Comparison of ENCODE assay signal across 14 cellular contexts in the genomic region with DNA sequence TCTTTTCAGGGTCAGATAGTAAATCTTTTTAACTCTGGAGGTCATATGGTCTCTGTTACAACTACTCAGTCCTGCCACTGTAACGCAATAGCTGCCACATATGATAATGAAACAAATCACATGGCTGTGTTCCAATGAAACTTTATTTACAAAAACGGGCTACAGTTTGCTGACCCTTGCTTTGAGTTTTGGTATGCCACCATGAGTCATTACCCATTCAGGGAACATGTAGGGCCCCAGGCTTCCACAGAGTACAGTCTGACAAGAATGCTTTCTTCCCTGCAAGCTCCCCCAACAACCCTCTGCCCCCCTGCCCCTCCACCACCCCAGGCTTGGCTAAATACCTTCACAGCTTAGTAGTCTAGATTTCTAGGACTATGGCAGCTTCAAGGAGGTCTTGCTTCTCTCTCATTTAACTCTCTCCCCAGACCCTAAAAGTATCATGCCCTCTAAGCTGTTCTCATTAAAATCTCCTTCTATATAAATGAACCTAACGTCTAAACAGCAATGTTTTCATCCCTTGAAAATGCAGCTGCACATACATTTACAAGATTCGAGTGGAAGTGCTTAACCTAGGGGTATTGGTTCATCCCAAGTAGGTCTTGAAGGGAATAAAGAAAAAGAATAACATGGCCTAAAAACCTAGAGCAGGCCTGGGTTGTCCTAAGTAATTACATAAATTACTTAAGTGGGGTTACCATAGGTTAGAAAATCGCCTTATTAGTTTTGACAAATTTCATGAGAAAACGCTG.
DNase-seq lines count a peak whose midpoint lies in the region; TF ChIP-seq lines count a peak whose summit lies in the region.
"Had no signal": no experiment of that assay in that cellular context is flagged by ENCODE, and none has a peak within 500 bp of the region (broad histone marks: within the 10 kb centered on the region; RNA-seq: fewer than 3 reads in every experiment).

No MANE protein-coding gene starts in this region.

- intact Hi-C loops in posterior cingulate gyrus (cut with DNase I): no loop called here

- DNase-seq in ELF-1 (ENCODE audit: low read depth, low spot score): peak; percentile 46
- peak; percentile 27 for DNase-seq in SW480 (ENCODE audit: low spot score)
- peak; percentile 87 for DNase-seq in fibroblast of pulmonary artery (ENCODE audit: low read depth)
- DNase-seq in osteoblast (ENCODE audit: insufficient read length, low spot score, missing footprints): peak; percentile 43
- DNase-seq in stimulated activated CD4-positive, alpha-beta T cell treated with anti-CD3 and anti-CD28 coated beads, Interleukin-4, amount 100 ng/mL, for 4 hours: no peak
- no peak for DNase-seq in posterior cingulate gyrus
- DNase-seq in NK-92 treated with Interleukin-12 subunit alpha and Interleukin-12 subunit beta, amount 100 ng/mL, for 24 hours (lab: John Stamatoyannopoulos, UW): no peak
- DNase-seq in NCI-H526 (lab: John Stamatoyannopoulos, UW): no peak
- DNase-seq: activated T-cell treated with anti-CD3 and anti-CD28 coated beads, Interleukin-2, amount 50 U/mL, for 72 hours; DMS79 treated with DMSO at 0.1 percent for 48 hours; heart left ventricle; NCI-H1930; stimulated activated CD8-positive, alpha-beta memory T cell treated with anti-CD3 and anti-CD28 coated beads, Interleukin-4, amount 100 ng/mL, for 48 hours; T-helper 17 cell had no signal

- H3K79me2 ChIP-seq in osteoblast (ENCODE audit: insufficient read depth, low read length): no peaks in the 10 kb centered on the region

- no peaks in the 10 kb centered on the region for H4K20me1 ChIP-seq in osteoblast (ENCODE audit: insufficient read depth, low read length)

- H3K4me1 ChIP-seq in osteoblast (ENCODE audit: insufficient read depth, low read length): peaks cover 53% of the 10 kb centered on the region

- H3K27me3 ChIP-seq in osteoblast (ENCODE audit: insufficient read depth, low read length): no peaks in the 10 kb centered on the region
- H3K27me3 ChIP-seq: heart left ventricle had no signal

- no peak overlapping the region for H2AFZ ChIP-seq in osteoblast (ENCODE audit: low read length)

- H3K27ac ChIP-seq in osteoblast (ENCODE audit: low read depth, low read length): peak overlapping the region; percentile 94

- no peaks in the 10 kb centered on the region for H3K36me3 ChIP-seq in osteoblast (ENCODE audit: insufficient read depth, low read length)
- H3K36me3 ChIP-seq: heart left ventricle had no signal

- no peaks in the 10 kb centered on the region for H3K9me3 ChIP-seq in osteoblast (ENCODE audit: low read depth, low read length)
- H3K9me3 ChIP-seq: heart left ventricle had no signal

- H3K4me3 ChIP-seq in fibroblast of pulmonary artery (replicated peaks; ENCODE audit: low read depth, low read length): no peak overlapping the region
- H3K4me3 ChIP-seq in osteoblast (ENCODE audit: insufficient read depth, low read length): no peak overlapping the region
- H3K4me3 ChIP-seq: heart left ventricle had no signal

- no peak overlapping the region for H3K4me2 ChIP-seq in osteoblast (ENCODE audit: insufficient read depth, low read length)

- TF ChIP-seq CTCF in fibroblast of pulmonary artery (IDR thresholded peaks at IDR 0.05; ENCODE audit: low read length, missing control alignments) (no peak), osteoblast (IDR thresholded peaks at IDR 0.05; ENCODE audit: extremely low read depth, low read depth, low read length) (no peak)

Comparison
In these comparisons a context has a peak if more than half of its experiments do, and no peak if none do; other contexts are left out.
1. DNase-seq: peak in ELF-1 (single experiment), SW480 (single experiment), fibroblast of pulmonary artery (single experiment) and osteoblast (single experiment); none in stimulated activated CD4-positive, alpha-beta T cell treated with anti-CD3 and anti-CD28 coated beads, Interleukin-4, amount 100 ng/mL, for 4 hours (0 of 2), posterior cingulate gyrus (0 of 10), NK-92 treated with Interleukin-12 subunit alpha and Interleukin-12 subunit beta, amount 100 ng/mL, for 24 hours (single experiment) and NCI-H526 (0 of 2).